In genomic region chr13:34174671-34175145, GRCh38 we compare ENCODE assay signal across 28 cellular contexts.
A peak's percentile ranks its signal among the peaks of the same experiment; 100 is the strongest.
DNase-seq lines count a peak whose midpoint lies in the region; TF ChIP-seq lines count a peak whose summit lies in the region.
"Had no signal": no experiment of that assay in that cellular context is flagged by ENCODE, and none has a peak within 500 bp of the region (broad histone marks: within the 10 kb centered on the region; RNA-seq: fewer than 3 reads in every experiment).

No MANE protein-coding gene starts in this region.

- H2BK5ac ChIP-seq in trophoblast cell (ENCODE audit: low read depth, low read length, poor library complexity), result no peak overlapping the region

- no peak overlapping the region for H2AFZ ChIP-seq in trophoblast cell (ENCODE audit: insufficient read depth, low read length, poor library complexity)
- H2AFZ ChIP-seq: PC-9 had no signal

- H3K9me3 ChIP-seq in trophoblast cell (ENCODE audit: insufficient read depth, low read depth, low read length), result no peaks in the 10 kb centered on the region
- H3K9me3 ChIP-seq: right atrium auricular region, SK-N-SH, testis, uterus had no signal

- DNase-seq in BJ (ENCODE audit: low read depth) (peak; percentile 77), NCI-H226 (peak; percentile 22), fibroblast of mammary gland (ENCODE audit: low read depth) (peak; percentile 47), osteocyte (ENCODE audit: extremely low spot score, unreplicated experiment) (no peak), trophoblast cell (no peak), NCI-H2227 (lab: John Stamatoyannopoulos, UW; ENCODE audit: unreplicated experiment) (no peak), nephron progenitor cell (no peak)
- DNase-seq: activated CD4-positive, alpha-beta T cell treated with anti-CD3 and anti-CD28 coated beads, Interleukin-2, amount 50 U/mL, for 48 hours; activated T-cell treated with anti-CD3 and anti-CD28 coated beads, Interleukin-2, amount 50 U/mL, for 72 hours; brain microvascular endothelial cell; DMS79; H7; KG1; MM.1S; NCI-H1417; NCI-H2081 treated with DMSO at 0.1 percent for 48 hours; NCI-H345; NCI-H69; PC-9; posterior cingulate gyrus; SK-N-SH; stimulated activated CD8-positive, alpha-beta memory T cell treated with anti-CD3 and anti-CD28 coated beads, Interleukin-4, amount 100 ng/mL, for 48 hours; testis; uterus had no signal

- H3K9ac ChIP-seq in trophoblast cell (ENCODE audit: low read length), result no peak overlapping the region
- H3K9ac ChIP-seq: SK-N-SH had no signal

- no peak overlapping the region for H2BK12ac ChIP-seq in trophoblast cell (ENCODE audit: low read length)

- H3K9me3 Mint-ChIP-seq in osteocyte (ENCODE audit: unreplicated experiment), result no peaks in the 10 kb centered on the region
- no peaks in the 10 kb centered on the region for H3K9me3 Mint-ChIP-seq in nephron progenitor cell
- H3K9me3 Mint-ChIP-seq: neural crest cell had no signal

- H3K4me1 ChIP-seq in trophoblast cell (ENCODE audit: control insufficient read depth in 1 of 2, insufficient read depth in 2 of 2, low read length in 2 of 2), result no peaks in the 10 kb centered on the region
- H3K4me1 ChIP-seq: right atrium auricular region, testis, uterus had no signal

- H3K4me3 Mint-ChIP-seq in osteocyte (ENCODE audit: unreplicated experiment), result no peak overlapping the region
- H3K4me3 Mint-ChIP-seq in nephron progenitor cell, result no peak overlapping the region
- H3K4me3 Mint-ChIP-seq: activated T-cell treated with anti-CD3 and anti-CD28 coated beads, Interleukin-2, amount 50 U/mL, for 72 hours; CD14-positive monocyte; neural crest cell; stimulated activated naive CD8-positive, alpha-beta T cell treated with anti-CD3 and anti-CD28 coated beads, Interleukin-15, Interleukin-2, amounts not matched to agents 100 ng/mL and 50 ng/mL, for 24 hours had no signal

- H3K4ac ChIP-seq in trophoblast cell (ENCODE audit: low read depth, low read length), result no peak overlapping the region

- no peaks in the 10 kb centered on the region for H3K79me2 ChIP-seq in trophoblast cell (ENCODE audit: control insufficient read depth, insufficient read depth, low read length, poor library complexity)

- POLR2A ChIA-PET in BJ (lab: Charles Lee), result no interaction called here

- no peak overlapping the region for H4K8ac ChIP-seq in trophoblast cell (ENCODE audit: low read depth, low read length)

- H3K36me3 Mint-ChIP-seq in osteocyte (ENCODE audit: unreplicated experiment), result no peaks in the 10 kb centered on the region
- no peaks in the 10 kb centered on the region for H3K36me3 Mint-ChIP-seq in nephron progenitor cell (ENCODE audit: low read depth)
- H3K36me3 Mint-ChIP-seq: CD14-positive monocyte had no signal

- no peak overlapping the region for H3K4me3 ChIP-seq in BJ (ENCODE audit: low read depth, low read length)
- H3K4me3 ChIP-seq in fibroblast of mammary gland (ENCODE audit: control insufficient read depth, low read depth, low read length), result no peak overlapping the region
- H3K4me3 ChIP-seq in trophoblast cell (ENCODE audit: low read depth, low read length), result no peak overlapping the region
- H3K4me3 ChIP-seq: PC-9, right atrium auricular region, testis, uterus had no signal

- peaks cover 48% of the 10 kb centered on the region for H3K4me1 Mint-ChIP-seq in osteocyte (ENCODE audit: unreplicated experiment)
- H3K4me1 Mint-ChIP-seq in nephron progenitor cell, result peaks cover 18% of the 10 kb centered on the region
- H3K4me1 Mint-ChIP-seq: CD14-positive monocyte had no signal

- H3K18ac ChIP-seq in trophoblast cell (ENCODE audit: low read length), result no peak overlapping the region

- CTCF ChIA-PET in BJ (lab: Yijun Ruan, JAX), result no interaction called here

- H2AK5ac ChIP-seq in trophoblast cell (ENCODE audit: low read length), result no peak overlapping the region

- H3K27me3 ChIP-seq in BJ (ENCODE audit: control insufficient read depth, insufficient read depth, low read length) (no peaks in the 10 kb centered on the region), trophoblast cell (ENCODE audit: insufficient read depth, low read length) (no peaks in the 10 kb centered on the region)
- H3K27me3 ChIP-seq: brain microvascular endothelial cell, right atrium auricular region, testis, uterus had no signal

- H3K36me3 ChIP-seq in BJ (ENCODE audit: control insufficient read depth, insufficient read depth, low read length) (no peaks in the 10 kb centered on the region), trophoblast cell (ENCODE audit: control insufficient read depth in 1 of 2, insufficient read depth in 2 of 2, low read length in 2 of 2) (no peaks in the 10 kb centered on the region)
- H3K36me3 ChIP-seq: brain microvascular endothelial cell, right atrium auricular region, uterus had no signal

- H3K27me3 Mint-ChIP-seq in osteocyte (ENCODE audit: unreplicated experiment) (no peaks in the 10 kb centered on the region), nephron progenitor cell (ENCODE audit: low read depth, poor library complexity) (no peaks in the 10 kb centered on the region)
- H3K27me3 Mint-ChIP-seq: stimulated activated naive CD8-positive, alpha-beta T cell treated with anti-CD3 and anti-CD28 coated beads, Interleukin-15, Interleukin-2, amounts not matched to agents 100 ng/mL and 50 ng/mL, for 24 hours had no signal

- no peak overlapping the region for H3K4me2 ChIP-seq in trophoblast cell (ENCODE audit: low read length)
- H3K4me2 ChIP-seq: PC-9, SK-N-SH had no signal

- TF ChIP-seq CTCF in BJ (IDR thresholded peaks at IDR 0.05; ENCODE audit: insufficient read depth, low read depth, low read length) (no peak), fibroblast of mammary gland (conservative IDR thresholded peaks at IDR 0.05; ENCODE audit: control insufficient read depth, insufficient read depth, low read depth, low read length) (no peak), osteocyte (IDR thresholded peaks at IDR 0.05) (no peak), nephron progenitor cell (IDR thresholded peaks at IDR 0.05) (no peak)

- peak overlapping the region; percentile 35 for H3K27ac Mint-ChIP-seq in osteocyte (ENCODE audit: unreplicated experiment)
- no peak overlapping the region for H3K27ac Mint-ChIP-seq in nephron progenitor cell
- H3K27ac Mint-ChIP-seq: activated T-cell treated with anti-CD3 and anti-CD28 coated beads, Interleukin-2, amount 50 U/mL, for 72 hours; CD14-positive monocyte; stimulated activated naive CD8-positive, alpha-beta T cell treated with anti-CD3 and anti-CD28 coated beads, Interleukin-15, Interleukin-2, amounts not matched to agents 100 ng/mL and 50 ng/mL, for 24 hours had no signal

- H4K12ac ChIP-seq in trophoblast cell (ENCODE audit: low read depth, low read length), result no peak overlapping the region

- no peak overlapping the region for H2BK120ac ChIP-seq in trophoblast cell (ENCODE audit: insufficient read depth, low read length, poor library complexity)

- H3K23ac ChIP-seq in trophoblast cell (ENCODE audit: low read length), result no peak overlapping the region

- WGBS in trophoblast cell (ENCODE audit: extremely low coverage, insufficient coverage, insufficient read length), result no CpG with 5 or more reads among the region's 2 CpGs

- H4K91ac ChIP-seq in trophoblast cell (ENCODE audit: low read depth, low read length), result no peak overlapping the region

- no peak overlapping the region for H3K14ac ChIP-seq in trophoblast cell (ENCODE audit: low read length)

- H3K27ac ChIP-seq in trophoblast cell (ENCODE audit: low read depth, low read length), result no peak overlapping the region
- H3K27ac ChIP-seq: brain microvascular endothelial cell, PC-9, right atrium auricular region, testis had no signal

- no peaks in the 10 kb centered on the region for H3K79me1 ChIP-seq in trophoblast cell (ENCODE audit: low read length)

Comparison
In these comparisons a context has a peak if more than half of its experiments do, and no peak if none do; other contexts are left out.
1. DNase-seq: peak in BJ (single experiment), NCI-H226 (single experiment) and fibroblast of mammary gland (single experiment); none in osteocyte (single experiment), trophoblast cell (0 of 2), NCI-H2227 (single experiment) and nephron progenitor cell (single experiment).